ENCODE assay signal across 10 cellular contexts in the genomic region with DNA sequence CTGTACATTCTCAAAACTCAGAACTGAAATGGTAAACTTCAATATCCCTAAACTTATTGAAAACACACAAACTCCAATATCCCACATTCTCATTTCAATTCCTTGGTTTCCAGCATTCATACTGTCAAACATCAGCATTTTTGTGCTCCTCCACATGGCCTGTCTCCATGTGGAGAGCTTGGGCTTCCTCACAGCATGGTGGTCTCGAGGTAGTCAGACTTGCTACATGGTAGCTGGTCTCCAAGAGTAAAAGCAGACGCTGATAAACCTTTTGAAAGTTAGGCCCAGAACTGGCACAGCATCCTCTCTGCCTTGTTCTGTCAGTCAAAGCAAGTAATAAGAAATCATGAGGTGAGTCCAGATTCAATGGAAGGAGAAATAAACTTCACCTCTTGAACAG.
DNase-seq lines count a peak whose midpoint lies in the region; ATAC-seq and TF ChIP-seq lines count a peak whose summit lies in the region.
"Had no signal": no experiment of that assay in that cellular context is flagged by ENCODE, and none has a peak within 500 bp of the region (broad histone marks: within the 10 kb centered on the region; RNA-seq: fewer than 3 reads in every experiment).

No MANE protein-coding gene starts in this region.

- no TSS peak for BruUV-seq in PC-9 (replicated peaks; lab: Mats Ljungman, UMichigan)

- TF ChIP-seq CTCF in PC-9 (conservative IDR thresholded peaks at IDR 0.05) (no peak), coronary artery (IDR thresholded peaks at IDR 0.05) (no peak), osteoblast (IDR thresholded peaks at IDR 0.05; ENCODE audit: extremely low read depth, low read depth, low read length) (no peak)

- peak overlapping the region in 1 of 2 donors; percentile 12 for H3K4me3 ChIP-seq in CD4-positive, alpha-beta memory T cell (ENCODE audit: low read length in 2 of 2)
- no peak overlapping the region for H3K4me3 ChIP-seq in PC-9
- no peak overlapping the region for H3K4me3 ChIP-seq in coronary artery
- no peak overlapping the region for H3K4me3 ChIP-seq in osteoblast (ENCODE audit: insufficient read depth, low read length)
- H3K4me3 ChIP-seq in H7 (ENCODE audit: insufficient read depth, low read depth, low read length): no peak overlapping the region

- peaks cover 68% of the 10 kb centered on the region for H3K4me1 ChIP-seq in CD4-positive, alpha-beta memory T cell (ENCODE audit: insufficient read depth, low read length)
- H3K4me1 ChIP-seq in PC-9 (replicated peaks; ENCODE audit: insufficient read depth): peaks cover 74% of the 10 kb centered on the region
- peaks cover 27% of the 10 kb centered on the region for H3K4me1 ChIP-seq in osteoblast (ENCODE audit: insufficient read depth, low read length)

- ATAC-seq in GM21526 (IDR thresholded peaks at IDR 0.05; ENCODE audit: low FRiP score, unreplicated experiment): no peak

- H3F3A ChIP-seq in PC-9 (ENCODE audit: insufficient read depth, low read depth): peaks cover 49% of the 10 kb centered on the region

- peak overlapping the region in 7 of 8 donors; percentile 43 to 89 (median 69) for H3K4me3 Mint-ChIP-seq in CD4-positive, alpha-beta memory T cell

- H3K9me3 ChIP-seq in CD4-positive, alpha-beta memory T cell (ENCODE audit: control insufficient read depth in 1 of 2, low read length in 2 of 2): no peaks in the 10 kb centered on the region
- no peaks in the 10 kb centered on the region for H3K9me3 ChIP-seq in PC-9 (ENCODE audit: insufficient read depth, low read depth)
- no peaks in the 10 kb centered on the region for H3K9me3 ChIP-seq in osteoblast (ENCODE audit: low read depth, low read length)

- H3K4me2 ChIP-seq in PC-9 (peak overlapping the region; percentile 61), osteoblast (ENCODE audit: insufficient read depth, low read length) (no peak overlapping the region)

- peak overlapping the region; percentile 89 to 97 (median 94) for H3K27ac Mint-ChIP-seq in CD4-positive, alpha-beta memory T cell

- peaks cover 4 to 18% of the 10 kb centered on the region in 2 donors for H3K36me3 Mint-ChIP-seq in CD4-positive, alpha-beta memory T cell

- no peak for DNase-seq in CD4-positive, alpha-beta memory T cell
- DNase-seq in PC-9 (no peak), coronary artery (ENCODE audit: low spot score) (no peak), osteoblast (ENCODE audit: insufficient read length, low spot score, missing footprints) (no peak), cerebellar cortex (ENCODE audit: low spot score) (no peak), DMS53 (lab: John Stamatoyannopoulos, UW) (no peak), H7 (no peak)
- DNase-seq: activated gamma-delta T cell treated with Interleukin-2 at 50 U/mL for 16 hours, NCI-H510A had no signal

- CTCF ChIA-PET in CD4-positive, alpha-beta memory T cell (lab: Charles Lee; ENCODE audit: partially characterized antibody): interaction anchor here (1.0 to 5.0 kb wide), 9 partner anchors 10 to 193 kb away, joined by 3 to 32 read pairs (median 6); partner anchors contain the start of gene NEMF
- CTCF ChIA-PET in PC-9 (lab: Charles Lee): no interaction called here

- no peaks in the 10 kb centered on the region for H3K27me3 Mint-ChIP-seq in CD4-positive, alpha-beta memory T cell

- intact Hi-C loops in CD4-positive, alpha-beta memory T cell (cut with micrococcal nuclease): loop anchor here (1.0 to 2.0 kb wide), 3 partner anchors 16 to 75 kb away; no protein-coding TSS in a partner anchor
- intact Hi-C loops in PC-9 (cut with micrococcal nuclease; ENCODE audit: unreplicated experiment): loop anchor here (5.0 kb wide), 1 partner anchor 84 kb away; no protein-coding TSS in a partner anchor

- H3K9me2 ChIP-seq in PC-9 (ENCODE audit: insufficient read depth): no peaks in the 10 kb centered on the region

- H3K27ac ChIP-seq in CD4-positive, alpha-beta memory T cell (ENCODE audit: low read depth, low read length): peak overlapping the region; percentile 64
- H3K27ac ChIP-seq in PC-9 (peak overlapping the region; percentile 99), coronary artery (peak overlapping the region; percentile 66 to 85), osteoblast (ENCODE audit: low read depth, low read length) (peak overlapping the region; percentile 59)

- H4K20me1 ChIP-seq in PC-9 (ENCODE audit: insufficient read depth) (no peaks in the 10 kb centered on the region), osteoblast (ENCODE audit: insufficient read depth, low read length) (no peaks in the 10 kb centered on the region)

- H3K36me3 ChIP-seq in CD4-positive, alpha-beta memory T cell (ENCODE audit: insufficient read depth, low read length): no peaks in the 10 kb centered on the region
- H3K36me3 ChIP-seq in PC-9 (ENCODE audit: low read depth) (no peaks in the 10 kb centered on the region), osteoblast (ENCODE audit: insufficient read depth, low read length) (no peaks in the 10 kb centered on the region), H7 (replicated peaks; ENCODE audit: control insufficient read depth, insufficient read depth, low read length) (no peaks in the 10 kb centered on the region)

- no peaks in the 10 kb centered on the region for H3K9me3 Mint-ChIP-seq in CD4-positive, alpha-beta memory T cell

- H3K79me2 ChIP-seq in PC-9 (ENCODE audit: low read depth) (no peaks in the 10 kb centered on the region), osteoblast (ENCODE audit: insufficient read depth, low read length) (no peaks in the 10 kb centered on the region)

- H3K27me3 ChIP-seq in CD4-positive, alpha-beta memory T cell (ENCODE audit: insufficient read depth, low read length): no peaks in the 10 kb centered on the region
- no peaks in the 10 kb centered on the region for H3K27me3 ChIP-seq in PC-9 (ENCODE audit: insufficient read depth, low read depth)
- H3K27me3 ChIP-seq in osteoblast (ENCODE audit: insufficient read depth, low read length): no peaks in the 10 kb centered on the region
- H3K27me3 ChIP-seq in H7 (ENCODE audit: control insufficient read depth, insufficient read depth, low read length): no peaks in the 10 kb centered on the region

- POLR2A ChIA-PET in CD4-positive, alpha-beta memory T cell (lab: Charles Lee; ENCODE audit: partially characterized antibody): interaction anchor here (0.7 to 13.4 kb wide), 20 partner anchors 10 to 193 kb away, joined by 3 to 293 read pairs (median 10); partner anchors contain the start of genes ARF6 and NEMF
- POLR2A ChIA-PET in PC-9 (lab: Charles Lee; ENCODE audit: unreplicated experiment): interaction anchor here (0.6 kb wide), 1 partner anchor 28 kb away, joined by 3 read pairs; no protein-coding TSS in a partner anchor

- no peak overlapping the region for H2AFZ ChIP-seq in PC-9
- H2AFZ ChIP-seq in osteoblast (ENCODE audit: low read length): no peak overlapping the region

- H3K4me1 Mint-ChIP-seq in CD4-positive, alpha-beta memory T cell: peaks cover 49 to 78% (median 66%) of the 10 kb centered on the region in 4 donors
